19 cellular contexts compared by ENCODE assay signal in the genomic region with DNA sequence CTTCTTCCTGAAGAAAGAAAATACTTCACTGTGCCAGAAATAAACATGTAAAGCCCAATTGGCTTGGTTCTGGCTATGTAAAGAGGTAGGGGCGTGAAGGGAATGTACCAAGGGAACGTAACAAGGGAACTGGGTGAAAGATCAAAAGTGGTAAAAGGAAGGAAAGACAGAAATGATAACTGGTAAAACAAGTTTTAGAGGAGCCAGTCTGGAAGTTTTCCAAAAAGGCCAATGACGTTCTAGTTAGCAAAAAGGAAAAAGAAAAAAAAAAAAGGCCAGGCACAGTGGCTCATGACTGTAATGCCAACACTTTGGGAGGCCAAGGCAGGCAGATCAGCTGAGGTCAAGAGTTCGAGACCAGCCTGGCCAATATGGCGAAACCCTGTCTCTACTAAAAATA. TPM values are rescaled to one million over a fixed set of nuclear protein-coding genes. Genes with fewer than 3 reads are reported as not detected.
A peak's percentile ranks its signal among the peaks of the same experiment; 100 is the strongest.
DNase-seq lines count a peak whose midpoint lies in the region; TF ChIP-seq lines count a peak whose summit lies in the region.
"Had no signal": no experiment of that assay in that cellular context is flagged by ENCODE, and none has a peak within 500 bp of the region (broad histone marks: within the 10 kb centered on the region; RNA-seq: fewer than 3 reads in every experiment).

No MANE protein-coding gene starts in this region.

- no peak for TF ChIP-seq POLR2A in breast epithelium (IDR thresholded peaks at IDR 0.05)
- TF ChIP-seq POLR2A in transverse colon (IDR thresholded peaks at IDR 0.05): no peak

- H3K36me3 ChIP-seq in breast epithelium (no peaks in the 10 kb centered on the region), transverse colon (no peaks in the 10 kb centered on the region)
- H3K36me3 ChIP-seq: SJSA1, WERI-Rb-1 had no signal

- H3K27me3 ChIP-seq in breast epithelium (no peaks in the 10 kb centered on the region), transverse colon (no peaks in the 10 kb centered on the region)
- H3K27me3 ChIP-seq: SJSA1 had no signal

- DNase-seq in breast epithelium (ENCODE audit: low spot score in 2 of 2): no peak
- DNase-seq in MCF 10A (ENCODE audit: unreplicated experiment): no peak
- DNase-seq in kidney tubule cell (ENCODE audit: low spot score): peak; percentile 53
- peak; percentile 13 for DNase-seq in transverse colon
- DNase-seq in coronary artery (ENCODE audit: low spot score): no peak
- no peak for DNase-seq in cortex of kidney (lab: John Stamatoyannopoulos, UW)
- DNase-seq in NOMO-1 treated with DMSO at 0.1 percent for 48 hours (lab: John Stamatoyannopoulos, UW; ENCODE audit: unreplicated experiment): no peak
- DNase-seq: DND-41, H7, NCI-H1092 treated with DMSO at 0.1 percent for 48 hours, NCI-H748 treated with DMSO at 0.1 percent for 48 hours, WERI-Rb-1 had no signal

- 39 to 40% methylated on average over 5 of the region's 5 CpGs for WGBS in transverse colon (ENCODE audit: low coverage in 1 of 2), 2 donors

- in situ Hi-C loops in transverse colon (cut with MboI; ENCODE audit: low pct_ligation_motif_present in 1 of 4, low pct_unique_long_range_greater_than_20kb in 1 of 4, low sequenced_read_pairs in 3 of 4): no loop called here

- TF ChIP-seq CTCF in breast epithelium (IDR thresholded peaks at IDR 0.05) (no peak), MCF 10A (IDR thresholded peaks at IDR 0.05; ENCODE audit: unreplicated experiment) (no peak), brain (conservative IDR thresholded peaks at IDR 0.05) (no peak), transverse colon (IDR thresholded peaks at IDR 0.05) (no peak), coronary artery (IDR thresholded peaks at IDR 0.05) (no peak)

- H3K9me3 ChIP-seq in breast epithelium (no peaks in the 10 kb centered on the region), transverse colon (no peaks in the 10 kb centered on the region)
- H3K9me3 ChIP-seq: SJSA1 had no signal

- H3K27me3 Mint-ChIP-seq in MCF 10A (ENCODE audit: insufficient read depth, unreplicated experiment): no peaks in the 10 kb centered on the region
- H3K27me3 Mint-ChIP-seq in brain: no peaks in the 10 kb centered on the region
- H3K27me3 Mint-ChIP-seq: activated naive CD4-positive, alpha-beta T cell treated with anti-CD3 and anti-CD28 coated beads, Interleukin-2, amount 50 U/mL, for 24 hours had no signal

- intact Hi-C loops in breast epithelium (cut with DNase I; ENCODE audit: low total_unique reads) (no loop called here), MCF 10A (cut with micrococcal nuclease) (no loop called here), transverse colon (cut with DNase I; ENCODE audit: low total_unique reads) (no loop called here)

- peak overlapping the region; percentile 73 to 74 for H3K27ac ChIP-seq in breast epithelium
- H3K27ac ChIP-seq in transverse colon: peak overlapping the region; percentile 27 to 47 (median 36)
- H3K27ac ChIP-seq in coronary artery: peak overlapping the region in 1 of 2 donors; percentile 3
- H3K27ac ChIP-seq: SJSA1, WERI-Rb-1 had no signal

- no peak for TF ChIP-seq EP300 in transverse colon (IDR thresholded peaks at IDR 0.05; ENCODE audit: low read depth)

- peaks cover 5% of the 10 kb centered on the region for H3K36me3 Mint-ChIP-seq in MCF 10A (ENCODE audit: insufficient read depth, unreplicated experiment)
- H3K36me3 Mint-ChIP-seq in brain: peaks cover 24% of the 10 kb centered on the region

- H3K4me3 ChIP-seq in breast epithelium: no peak overlapping the region
- H3K4me3 ChIP-seq in transverse colon: no peak overlapping the region
- no peak overlapping the region for H3K4me3 ChIP-seq in coronary artery
- H3K4me3 ChIP-seq: GM12878, SJSA1 had no signal

- POLR2A ChIA-PET in MCF 10A (lab: Yijun Ruan, JAX): interaction anchor here (1.0 to 1.1 kb wide), 2 partner anchors 16 to 161 kb away, joined by 3 to 5 read pairs; a partner anchor contains a TSS

- CTCF ChIA-PET in MCF 10A (lab: Yijun Ruan, JAX): interaction anchor here (0.6 to 2.1 kb wide), 3 partner anchors 21 to 45 kb away, joined by 3 to 7 read pairs (median 3); no protein-coding TSS in a partner anchor

- no peaks in the 10 kb centered on the region for H3K4me1 Mint-ChIP-seq in MCF 10A (ENCODE audit: insufficient read depth, unreplicated experiment)
- peaks cover 50% of the 10 kb centered on the region for H3K4me1 Mint-ChIP-seq in brain

- BruUV-seq in MCF 10A (replicated peaks; lab: Mats Ljungman, UMichigan): no TSS peak

- H3K4me3 Mint-ChIP-seq in MCF 10A (ENCODE audit: unreplicated experiment) (no peak overlapping the region), brain (peak overlapping the region in 1 of 5 experiments; percentile 26)
- H3K4me3 Mint-ChIP-seq: activated naive CD4-positive, alpha-beta T cell treated with anti-CD3 and anti-CD28 coated beads, Interleukin-2, amount 50 U/mL, for 24 hours had no signal

- H3K9me3 Mint-ChIP-seq in MCF 10A (ENCODE audit: unreplicated experiment): no peaks in the 10 kb centered on the region
- H3K9me3 Mint-ChIP-seq in brain: peaks cover 23 to 37% (median 33%) of the 10 kb centered on the region in 5 experiments

- H3K4me1 ChIP-seq in breast epithelium (no peaks in the 10 kb centered on the region), transverse colon (peaks cover 0 to 11% (median 5%) of the 10 kb centered on the region in 4 donors)
- H3K4me1 ChIP-seq: SJSA1 had no signal

- no peak overlapping the region for H3K27ac Mint-ChIP-seq in MCF 10A (ENCODE audit: low read depth, unreplicated experiment)
- H3K27ac Mint-ChIP-seq in brain: peak overlapping the region in 4 of 5 experiments; percentile 39 to 86 (median 78)
- H3K27ac Mint-ChIP-seq: activated naive CD4-positive, alpha-beta T cell treated with anti-CD3 and anti-CD28 coated beads, Interleukin-2, amount 50 U/mL, for 24 hours had no signal

RNA-seq across cellular contexts. Expression of a gene that starts 21.2 kb away (rescaled TPM):
- total RNA-seq in breast epithelium (1 to 10 TPM in 1 of 3 donors, under 1 TPM in 2; 0.33 to 1.5 (median 0.96) TPM), MCF 10A (2022) (not detected in 2 replicates), transverse colon (1 to 10 TPM in 1 of 4 donors, under 1 TPM in 1, not detected in 2; 0.41 to 1.7 TPM)
- not detected for polyA plus RNA-seq in brain (ENCODE audit: insufficient read depth, low read depth, low replicate concordance)
- total RNA-seq: chondrocyte, kidney epithelial cell, SJSA1 had no signal
- polyA plus RNA-seq: AG04450 had no signal

Comparison
In these comparisons a context has a peak if more than half of its experiments do, and no peak if none do; other contexts are left out.
1. DNase-seq: peak in kidney tubule cell (single experiment) and transverse colon (single experiment); none in breast epithelium (0 of 2), MCF 10A (single experiment), coronary artery (single experiment), cortex of kidney (single experiment) and NOMO-1 treated with DMSO at 0.1 percent for 48 hours (single experiment).